ENCODE assay signal across 30 cellular contexts in genomic region chr14:77790566-77791224, GRCh38. TPM values are rescaled to one million over a fixed set of nuclear protein-coding genes. Genes with fewer than 3 reads are reported as not detected.
A peak's percentile ranks its signal among the peaks of the same experiment; 100 is the strongest.
DNase-seq lines count a peak whose midpoint lies in the region; ATAC-seq, FAIRE-seq and TF ChIP-seq lines count a peak whose summit lies in the region.
"Had no signal": no experiment of that assay in that cellular context is flagged by ENCODE, and none has a peak within 500 bp of the region (broad histone marks: within the 10 kb centered on the region; RNA-seq: fewer than 3 reads in every experiment).

No MANE protein-coding gene starts in this region.

- H3K23me2 ChIP-seq in H1 (ENCODE audit: low read depth, low read length), result no peaks in the 10 kb centered on the region

- H3K4ac ChIP-seq in H1 (replicated peaks; ENCODE audit: insufficient read length, low read depth, low read length), result no peak overlapping the region

- no peak for ATAC-seq in GM21528 (IDR thresholded peaks at IDR 0.05; ENCODE audit: low FRiP score, unreplicated experiment)
- ATAC-seq: activated CD8-positive, alpha-beta T cell treated with anti-CD3 and anti-CD28 coated beads for 36 hours; activated naive CD4-positive, alpha-beta T cell treated with anti-CD3 and anti-CD28 coated beads, Interleukin-2, amount 50 U/mL, for 72 hours; gastroesophageal sphincter; GM12878; GM23338; stimulated activated naive CD8-positive, alpha-beta T cell treated with anti-CD3 and anti-CD28 coated beads, Interleukin-15, Interleukin-2, amounts not matched to agents 100 U/mL and 50 U/mL, for 24 hours; T-cell had no signal

- no peaks in the 10 kb centered on the region for H3K9me3 ChIP-seq in OCI-LY3 (ENCODE audit: insufficient read depth, low read length)
- H3K9me3 ChIP-seq in H1 (ENCODE audit: insufficient read depth in 2 of 2, low read depth in 1 of 2, low read length in 1 of 2), result no peaks in the 10 kb centered on the region
- no peaks in the 10 kb centered on the region for H3K9me3 ChIP-seq in GM23248 (ENCODE audit: low read depth)
- H3K9me3 ChIP-seq: gastroesophageal sphincter, left lung, Peyer's patch, prostate gland, sigmoid colon, SJSA1, testis, uterus had no signal

- in situ Hi-C loops in GM23248 (cut with MboI), result no loop called here

- H4K20me1 ChIP-seq in OCI-LY3 (ENCODE audit: insufficient read depth, low read length) (no peaks in the 10 kb centered on the region), H1 (replicated peaks in 1 of 2; ENCODE audit: control insufficient read depth in 1 of 2, insufficient read depth in 2 of 2, low read length in 2 of 2) (no peaks in the 10 kb centered on the region), GM23248 (ENCODE audit: insufficient read depth) (no peaks in the 10 kb centered on the region)

- no peak overlapping the region for H3K56ac ChIP-seq in H1 (replicated peaks; ENCODE audit: insufficient read length, low read depth, low read length)

- TF ChIP-seq EP300 in H1 (IDR thresholded peaks at IDR 0.05; ENCODE audit: borderline replicate concordance in 1 of 2, low read depth in 2 of 2, low read length in 2 of 2), result no peak

- DNase-seq in NCI-H2171 treated with DMSO at 0.1 percent for 48 hours (lab: John Stamatoyannopoulos, UW) (peak; percentile 93), H1 (ENCODE audit: low read depth in 1 of 2, low spot score in 2 of 2) (no peak), retina (peak; percentile 8), dedifferentiated amniotic fluid mesenchymal stem cell (ENCODE audit: extremely low spot score) (no peak), GM23248 (no peak)
- DNase-seq: activated CD4-positive, CD25-positive, alpha-beta regulatory T cell treated with anti-CD3 and anti-CD28 coated beads, Interleukin-2, amount 50 U/mL, for 72 hours; activated CD8-positive, alpha-beta T cell treated with anti-CD3 and anti-CD28 coated beads for 36 hours; cortex of kidney; EL; endodermal cell; hippocampal formation; left lung; MM.1S; naive B cell; NCI-H2081; Peyer's patch; sigmoid colon; stimulated activated naive CD8-positive, alpha-beta T cell treated with anti-CD3 and anti-CD28 coated beads, Interleukin-15, Interleukin-2, amounts not matched to agents 100 U/mL and 50 U/mL, for 24 hours; T-cell; testis; uterus had no signal

- H2BK12ac ChIP-seq in H1 (ENCODE audit: low read depth, low read length), result 0 out of 2 replicates have a peak overlapping the region, but pooled peaks have one; percentile 50

- H2BK120ac ChIP-seq in H1 (replicated peaks; ENCODE audit: low read depth, low read length), result no peak overlapping the region

- H2BK15ac ChIP-seq in H1 (ENCODE audit: low read length), result no peak overlapping the region

- H2BK5ac ChIP-seq in H1 (ENCODE audit: low read depth, low read length), result 0 out of 2 replicates have a peak overlapping the region, but pooled peaks have one; percentile 24

- H3K4me2 ChIP-seq in OCI-LY3 (ENCODE audit: low read length) (no peak overlapping the region), H1 (ENCODE audit: insufficient read depth in 1 of 2, low read depth in 2 of 2, low read length in 2 of 2) (no peak overlapping the region), GM23248 (ENCODE audit: unreplicated experiment) (no peak overlapping the region)
- H3K4me2 ChIP-seq: GM23338 had no signal

- CTCF ChIA-PET in H1 (lab: Charles Lee; ENCODE audit: partially characterized antibody), result interaction anchor here (0.8 to 2.4 kb wide), 5 partner anchors 9 to 807 kb away, joined by 3 to 16 read pairs (median 3); partner anchors contain the start of genes ADCK1 and SNW1

- POLR2A ChIA-PET in H1 (lab: Charles Lee; ENCODE audit: partially characterized antibody), result interaction anchor here (0.8 to 2.1 kb wide), 4 partner anchors 10 to 29 kb away, joined by 3 to 8 read pairs (median 4); partner anchors contain the start of gene ADCK1

- no peak for FAIRE-seq in H1 (lab: Jason Lieb, UNC)
- FAIRE-seq: GM12878 had no signal

- H3K36me3 ChIP-seq in OCI-LY3 (replicated peaks; ENCODE audit: low read depth, low read length) (no peaks in the 10 kb centered on the region), H1 (ENCODE audit: control insufficient read depth in 2 of 4, insufficient read depth in 4 of 4, low read length in 3 of 4) (no peaks in the 10 kb centered on the region), GM23248 (ENCODE audit: low read depth) (no peaks in the 10 kb centered on the region)
- H3K36me3 ChIP-seq: cardiac muscle cell, gastroesophageal sphincter, left lung, Peyer's patch, prostate gland, sigmoid colon, SJSA1, uterus had no signal

- no peak overlapping the region for H2AK5ac ChIP-seq in H1 (ENCODE audit: low read depth, low read length)

- no peak for TF ChIP-seq RAD21 in H1 (IDR thresholded peaks at IDR 0.05 in 1 of 2, conservative IDR thresholded peaks at IDR 0.05 in 1 of 2; ENCODE audit: low read depth in 2 of 2, low read length in 2 of 2)

- H2AFZ ChIP-seq in OCI-LY3 (ENCODE audit: low read depth, low read length), result peak overlapping the region; percentile 74; the same call in 1 of the 2 replicates
- no peak overlapping the region for H2AFZ ChIP-seq in H1 (ENCODE audit: low read length)
- no peak overlapping the region for H2AFZ ChIP-seq in GM23248
- H2AFZ ChIP-seq: GM23338 had no signal

- H3K4me3 ChIP-seq in OCI-LY3 (ENCODE audit: low read length), result no peak overlapping the region
- H3K4me3 ChIP-seq in H1 (ENCODE audit: extremely low read depth in 1 of 4, insufficient read depth in 2 of 4, low read depth in 3 of 4, low read length in 4 of 4), result no peak overlapping the region
- H3K4me3 ChIP-seq in GM23248, result no peak overlapping the region
- H3K4me3 ChIP-seq: cardiac muscle cell, gastroesophageal sphincter, GM12878, GM23338, left lung, Peyer's patch, prostate gland, sigmoid colon, SJSA1, testis, uterus had no signal

- 83% methylated on average over 6 of the region's 6 CpGs; no CpG with 5 or more reads in 1 of the 2 experiments for WGBS in H1 (ENCODE audit: extremely low coverage in 1 of 2, insufficient coverage in 1 of 2, insufficient read length in 1 of 2, insufficient replicate concordance in 2 of 2, low coverage in 1 of 2, low lambda C conversion rate in 2 of 2, missing lambda C conversion rate in 1 of 2), 2 experiments
- WGBS in GM23248 (ENCODE audit: low coverage in 1 of 2, low lambda C conversion rate in 2 of 2, missing lambda C conversion rate in 2 of 2), 2 experiments, result 42 to 52% methylated on average over 6 of the region's 6 CpGs

- H3K27ac ChIP-seq in OCI-LY3 (ENCODE audit: low read length), result no peak overlapping the region
- no peak overlapping the region; the same call in 1 of the 2 replicates for H3K27ac ChIP-seq in H1 (ENCODE audit: low read depth, low read length)
- H3K27ac ChIP-seq in GM23248, result no peak overlapping the region
- H3K27ac ChIP-seq: cardiac muscle cell, gastroesophageal sphincter, left lung, Peyer's patch, prostate gland, sigmoid colon, SJSA1, testis, uterus had no signal

- H3K79me2 ChIP-seq in OCI-LY3 (ENCODE audit: low read length), result no peaks in the 10 kb centered on the region
- no peaks in the 10 kb centered on the region for H3K79me2 ChIP-seq in H1 (ENCODE audit: control insufficient read depth in 1 of 2, insufficient read depth in 2 of 2, low read length in 2 of 2)
- H3K79me2 ChIP-seq in GM23248 (ENCODE audit: insufficient read depth), result no peaks in the 10 kb centered on the region

- no peaks in the 10 kb centered on the region for H3K79me1 ChIP-seq in H1 (ENCODE audit: low read depth, low read length)

- no peak overlapping the region; the same call in 1 of the 2 replicates for H2BK20ac ChIP-seq in H1 (ENCODE audit: low read length)

- no peak overlapping the region for H3K18ac ChIP-seq in H1 (ENCODE audit: extremely low read depth, low read length)

- no peaks in the 10 kb centered on the region for H3K27me3 ChIP-seq in OCI-LY3 (ENCODE audit: low read depth, low read length)
- H3K27me3 ChIP-seq in H1 (replicated peaks in 1 of 4; ENCODE audit: control insufficient read depth in 3 of 4, extremely low read depth in 1 of 4, insufficient read depth in 3 of 4, low read length in 3 of 4), result no peaks in the 10 kb centered on the region
- H3K27me3 ChIP-seq in GM23248 (replicated peaks; ENCODE audit: insufficient read depth), result no peaks in the 10 kb centered on the region
- H3K27me3 ChIP-seq: cardiac muscle cell, Peyer's patch, sigmoid colon, SJSA1, testis, uterus had no signal

- H3K9ac ChIP-seq in OCI-LY3 (ENCODE audit: low read length) (no peak overlapping the region), H1 (replicated peaks in 1 of 4; ENCODE audit: extremely low read depth in 1 of 4, low read depth in 3 of 4, low read length in 3 of 4) (no peak overlapping the region), GM23248 (no peak overlapping the region)

- no peak overlapping the region for H4K5ac ChIP-seq in H1 (ENCODE audit: insufficient read length, low read depth, low read length)

- H4K91ac ChIP-seq in H1 (replicated peaks; ENCODE audit: insufficient read length, low read length), result no peak overlapping the region

- no peaks in the 10 kb centered on the region for H3F3A ChIP-seq in GM23248 (ENCODE audit: insufficient read depth)

- no peak for TF ChIP-seq CTCF in OCI-LY3 (IDR thresholded peaks at IDR 0.05; ENCODE audit: low read depth, low read length)
- TF ChIP-seq CTCF in H1 (IDR thresholded peaks at IDR 0.05; ENCODE audit: control extremely low read depth in 1 of 3, insufficient read depth in 1 of 3, low read depth in 1 of 3, low read length in 3 of 3), result no peak

- TF ChIP-seq POLR2A in H1 (IDR thresholded peaks at IDR 0.05; ENCODE audit: control extremely low read depth in 1 of 2, low read depth in 2 of 2, low read length in 2 of 2), result no peak

- H4K8ac ChIP-seq in H1 (ENCODE audit: extremely low read depth, insufficient read depth, low read length), result peak overlapping the region; percentile 89; the same call in 1 of the 2 replicates

- H3K4me1 ChIP-seq in OCI-LY3 (ENCODE audit: low read length) (no peaks in the 10 kb centered on the region), H1 (replicated peaks in 1 of 4; ENCODE audit: control insufficient read depth in 3 of 4, insufficient read depth in 4 of 4, low read length in 3 of 4) (peaks cover 0 to 9% (median 3%) of the 10 kb centered on the region in 4 experiments; a peak in 3 of 7 replicates), GM23248 (ENCODE audit: insufficient read depth) (no peaks in the 10 kb centered on the region)
- H3K4me1 ChIP-seq: gastroesophageal sphincter, left lung, Peyer's patch, prostate gland, sigmoid colon, testis, uterus had no signal

- H3K14ac ChIP-seq in H1 (ENCODE audit: insufficient read length), result no peak overlapping the region

- H3K9me2 ChIP-seq in GM23248 (ENCODE audit: insufficient read depth), result no peaks in the 10 kb centered on the region

- no peak overlapping the region for H3K23ac ChIP-seq in H1 (ENCODE audit: insufficient read length)

RNA-seq across cellular contexts. Expression of gene ADCK1, which starts 9.2 kb away (rescaled TPM):
- 11.0 and 11.5 TPM in 2 replicates for total RNA-seq in H1 (2021; fragmentation: NEBNext Ultra II Directional; extraction: Animal tissue kit (Norgen Biotek cat#: 25700))
- 16.8 and 23.0 TPM in 2 replicates for polyA plus RNA-seq in H1 (2011; rRNA removed)
- polyA plus RNA-seq in H1 (2011; cell fraction: cytosol; rRNA removed), result 15.5 TPM
- 31.9 TPM for polyA plus RNA-seq in H1 (2011; cell fraction: nucleus; rRNA removed)
- 10.5 to 17.5 TPM (median 13.8 TPM) in 4 replicates for polyA plus RNA-seq in H1 (2012, experiment 1 of 2)
- 11.5 TPM for polyA plus RNA-seq in H1 (2012, experiment 2 of 2)
- polyA plus RNA-seq in H1 (2013, experiment 1 of 2), result 8.7 TPM
- polyA plus RNA-seq in H1 (2013, experiment 2 of 2), result 9.3 TPM
- 17.4 and 18.0 TPM in 2 replicates for polyA minus RNA-seq in H1 (2011; rRNA and poly(A)+ RNA removed)
- 7.6 TPM for polyA minus RNA-seq in H1 (2011; cell fraction: cytosol; rRNA and poly(A)+ RNA removed)
- 13.1 TPM for polyA minus RNA-seq in H1 (2011; cell fraction: nucleus; rRNA and poly(A)+ RNA removed)
- 2.8 and 6.6 TPM in 2 replicates for total RNA-seq in GM23248 (2014; rRNA removed; shearing (Covaris generic))
- 4.7 TPM in 2 replicates for polyA plus RNA-seq in GM23248 (2016; fragmentation: Nextera tagmentation; extraction: Ambion mirVana)

RNA-seq across cellular contexts. Expression of gene SNW1, which starts 29.7 kb away (rescaled TPM):
- 79.2 and 88.8 TPM in 2 replicates for total RNA-seq in H1 (2021; fragmentation: NEBNext Ultra II Directional; extraction: Animal tissue kit (Norgen Biotek cat#: 25700))
- 7.3 and 13.2 TPM in 2 replicates for polyA plus RNA-seq in H1 (2011; rRNA removed)
- polyA plus RNA-seq in H1 (2011; cell fraction: cytosol; rRNA removed), result 26.9 TPM
- 13.8 TPM for polyA plus RNA-seq in H1 (2011; cell fraction: nucleus; rRNA removed)
- 47.1 to 108 TPM (median 53.4 TPM) in 4 replicates for polyA plus RNA-seq in H1 (2012, experiment 1 of 2)
- polyA plus RNA-seq in H1 (2012, experiment 2 of 2), result 13.5 TPM
- 83.4 TPM for polyA plus RNA-seq in H1 (2013, experiment 1 of 2)
- 83.0 TPM for polyA plus RNA-seq in H1 (2013, experiment 2 of 2)
- 31.7 and 35.0 TPM in 2 replicates for polyA minus RNA-seq in H1 (2011; rRNA and poly(A)+ RNA removed)
- 19.2 TPM for polyA minus RNA-seq in H1 (2011; cell fraction: cytosol; rRNA and poly(A)+ RNA removed)
- 25.2 TPM for polyA minus RNA-seq in H1 (2011; cell fraction: nucleus; rRNA and poly(A)+ RNA removed)
- 45.2 and 58.2 TPM in 2 replicates for total RNA-seq in GM23248 (2014; rRNA removed; shearing (Covaris generic))
- 62.2 and 64.4 TPM in 2 replicates for polyA plus RNA-seq in GM23248 (2016; fragmentation: Nextera tagmentation; extraction: Ambion mirVana)

Comparison
In these comparisons a context has a peak if more than half of its experiments do, and no peak if none do; other contexts are left out.
1. DNase-seq: peak in NCI-H2171 treated with DMSO at 0.1 percent for 48 hours (single experiment) and retina (single experiment); none in H1 (0 of 2), dedifferentiated amniotic fluid mesenchymal stem cell (single experiment) and GM23248 (single experiment).